1 cellular context compared by ENCODE assay signal in the genomic region with DNA sequence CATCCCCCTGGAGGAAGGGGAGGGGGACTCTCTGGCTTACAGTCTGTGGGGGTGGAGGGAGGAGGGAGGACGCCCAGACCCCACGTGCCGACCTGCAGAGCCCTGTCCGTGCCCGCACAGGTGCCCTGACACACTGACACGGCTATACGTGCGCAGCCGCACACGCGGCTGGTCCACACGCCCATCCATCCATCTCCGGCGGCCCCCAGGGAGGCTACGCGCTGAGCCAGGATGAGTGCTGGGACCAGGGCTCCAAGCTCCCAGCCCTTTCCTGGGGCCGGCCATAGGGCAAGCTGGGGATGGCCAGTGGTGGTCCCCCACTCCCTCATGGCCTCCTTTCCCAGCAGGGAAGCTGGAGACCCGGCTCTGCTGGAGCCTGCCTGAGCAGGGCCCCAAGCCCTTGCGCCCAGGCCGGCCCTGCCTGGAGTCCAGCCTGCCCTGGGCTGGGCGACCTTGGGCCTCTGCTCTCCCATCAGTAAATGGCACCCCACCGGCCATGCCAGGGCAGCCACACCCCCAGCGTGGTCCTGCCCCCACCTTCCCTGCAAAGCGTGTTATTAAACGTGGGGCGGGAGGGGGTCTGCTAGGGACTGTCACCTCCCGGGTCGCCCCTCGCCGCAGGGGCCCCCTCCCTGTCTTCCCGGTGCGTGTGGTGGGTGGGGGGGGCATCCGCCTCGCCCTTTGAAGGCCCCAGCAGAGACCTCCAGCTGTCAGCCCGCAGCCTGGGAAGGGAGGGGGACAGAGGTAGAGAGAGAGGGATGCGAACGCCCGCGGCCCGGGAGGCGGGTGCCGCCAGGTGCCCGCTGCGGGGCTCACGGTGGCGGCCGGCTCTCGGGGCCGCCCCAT.
TF ChIP-seq lines count a peak whose summit lies in the region.

No MANE protein-coding gene starts in this region.

TF ChIP-seq in H1, 55 proteins besides CTCF, POLR2A, EP300 and RAD21:
- TF ChIP-seq POLR2AphosphoS5 (IDR thresholded peaks at IDR 0.05; ENCODE audit: low read depth, low read length): no peak
- TF ChIP-seq, protein P1, sequence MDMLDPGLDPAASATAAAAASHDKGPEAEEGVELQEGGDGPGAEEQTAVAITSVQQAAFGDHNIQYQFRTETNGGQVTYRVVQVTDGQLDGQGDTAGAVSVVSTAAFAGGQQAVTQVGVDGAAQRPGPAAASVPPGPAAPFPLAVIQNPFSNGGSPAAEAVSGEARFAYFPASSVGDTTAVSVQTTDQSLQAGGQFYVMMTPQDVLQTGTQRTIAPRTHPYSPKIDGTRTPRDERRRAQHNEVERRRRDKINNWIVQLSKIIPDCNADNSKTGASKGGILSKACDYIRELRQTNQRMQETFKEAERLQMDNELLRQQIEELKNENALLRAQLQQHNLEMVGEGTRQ (IDR thresholded peaks at IDR 0.05; ENCODE audit: low read length): no peak
- TF ChIP-seq SP4 (IDR thresholded peaks at IDR 0.05; ENCODE audit: low read length): no peak
- TF ChIP-seq GABPA (IDR thresholded peaks at IDR 0.05; ENCODE audit: borderline replicate concordance, insufficient read depth, low read length): peak; percentile 55; the same call in 1 of the 2 replicates
- peak; percentile 56 for TF ChIP-seq KDM4A (IDR thresholded peaks at IDR 0.05; ENCODE audit: low read depth, low read length, severe bottlenecking)
- TF ChIP-seq SIN3A (conservative IDR thresholded peaks at IDR 0.05 in 1 of 2, IDR thresholded peaks at IDR 0.05 in 1 of 2; ENCODE audit: low read depth in 1 of 2, low read length in 2 of 2): peak in 1 of 2 experiments; percentile 68; a peak in 1 of 4 replicates
- TF ChIP-seq GTF2F1 (IDR thresholded peaks at IDR 0.05; ENCODE audit: borderline replicate concordance, low read depth, low read length): no peak
